19 cellular contexts compared by ENCODE assay signal in the genomic region with DNA sequence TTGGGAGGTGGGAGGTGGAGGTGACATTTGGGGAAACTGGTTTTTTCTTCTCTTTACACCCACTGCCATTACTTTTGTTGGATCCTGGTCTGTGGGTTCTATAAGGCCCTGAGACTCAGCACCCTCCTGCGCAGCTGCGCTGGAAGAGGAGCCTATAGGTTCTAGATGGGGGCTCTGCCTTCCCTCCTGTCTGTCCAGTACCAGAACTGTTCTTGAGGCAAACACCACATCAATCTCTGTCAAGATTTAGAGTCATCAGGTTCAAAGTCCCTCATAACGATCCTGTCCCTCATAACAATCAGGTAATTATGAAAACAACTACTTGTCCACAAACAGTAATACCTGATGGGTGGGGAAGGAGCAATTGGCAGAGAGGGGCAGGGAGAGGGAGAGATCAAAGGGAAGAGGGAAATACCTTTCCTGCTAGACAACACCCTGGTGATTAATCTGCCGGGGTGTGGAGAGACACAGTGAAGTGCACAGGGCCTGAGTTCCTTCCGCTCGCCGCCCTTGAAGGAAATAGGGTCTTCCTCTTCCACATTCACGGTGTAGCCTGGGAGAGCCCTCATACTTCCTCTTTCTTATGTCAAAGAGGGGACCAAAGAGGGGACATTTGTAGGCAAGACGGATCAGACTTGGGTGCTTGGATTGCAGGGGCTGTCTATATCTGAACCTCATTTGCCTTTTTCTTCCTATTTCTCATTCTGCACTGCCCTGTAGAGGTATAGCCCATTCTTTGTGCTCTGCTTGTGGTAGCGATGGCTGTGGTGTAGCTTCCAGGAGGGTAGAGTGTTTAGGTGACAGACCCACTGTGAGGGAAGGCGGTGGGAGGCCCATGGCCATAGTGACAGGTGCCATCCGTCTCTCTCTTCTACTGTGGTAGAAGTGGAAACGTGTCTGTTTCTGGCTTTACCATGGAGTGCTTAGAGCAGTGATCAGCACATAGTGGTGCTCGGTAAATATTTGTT. TPM values are rescaled to one million over a fixed set of nuclear protein-coding genes. Genes with fewer than 3 reads are reported as not detected.
DNase-seq lines count a peak whose midpoint lies in the region; ATAC-seq and TF ChIP-seq lines count a peak whose summit lies in the region.
"Had no signal": no experiment of that assay in that cellular context is flagged by ENCODE, and none has a peak within 500 bp of the region (broad histone marks: within the 10 kb centered on the region; RNA-seq: fewer than 3 reads in every experiment).

No MANE protein-coding gene starts in this region.

- TF ChIP-seq CTCF in thoracic aorta (IDR thresholded peaks at IDR 0.05): no peak

- H3K9me3 ChIP-seq in thoracic aorta (no peaks in the 10 kb centered on the region), GM23248 (ENCODE audit: low read depth) (no peaks in the 10 kb centered on the region)
- H3K9me3 ChIP-seq: left ventricle myocardium inferior, sigmoid colon, uterus had no signal

- peak; percentile 90 for DNase-seq in HT-29 (ENCODE audit: low spot score)
- DNase-seq in SW480 (ENCODE audit: low spot score): peak; percentile 100
- peak; percentile 69 for DNase-seq in kidney tubule cell (ENCODE audit: low spot score)
- no peak for DNase-seq in thoracic aorta (ENCODE audit: low spot score)
- DNase-seq in NCI-H446 treated with DMSO at 0.1 percent for 48 hours (lab: John Stamatoyannopoulos, UW): no peak
- no peak for DNase-seq in MV-4-11 (lab: John Stamatoyannopoulos, UW)
- no peak for DNase-seq in GM23248
- DNase-seq: C1 segment of cervical spinal cord, DND-41, left ventricle myocardium inferior, NCI-H2227 treated with DMSO at 0.1 percent for 48 hours, sigmoid colon, uterus had no signal

- H3K27me3 ChIP-seq in thoracic aorta (replicated peaks; ENCODE audit: insufficient read depth) (no peaks in the 10 kb centered on the region), GM23248 (replicated peaks; ENCODE audit: insufficient read depth) (no peaks in the 10 kb centered on the region)
- H3K27me3 ChIP-seq: sigmoid colon, uterus had no signal

- no peak overlapping the region for H3K9ac ChIP-seq in GM23248

- no peak overlapping the region for H3K4me2 ChIP-seq in GM23248 (ENCODE audit: unreplicated experiment)

- peaks cover 35% of the 10 kb centered on the region for H3F3A ChIP-seq in GM23248 (ENCODE audit: insufficient read depth)

- H3K36me3 ChIP-seq in thoracic aorta (peaks cover 9% of the 10 kb centered on the region), GM23248 (ENCODE audit: low read depth) (peaks cover 7% of the 10 kb centered on the region; the same call in 1 of the 2 replicates)
- H3K36me3 ChIP-seq: left ventricle myocardium inferior, sigmoid colon, uterus had no signal

- in situ Hi-C loops in GM23248 (cut with MboI): no loop called here

- H3K27ac ChIP-seq in thoracic aorta (peak overlapping the region; percentile 94), GM23248 (no peak overlapping the region)
- H3K27ac ChIP-seq: dorsolateral prefrontal cortex, left ventricle myocardium inferior had no signal

- H2AFZ ChIP-seq in GM23248: no peak overlapping the region

- peaks cover 42% of the 10 kb centered on the region for H3K79me2 ChIP-seq in GM23248 (ENCODE audit: insufficient read depth)

- WGBS in GM23248 (ENCODE audit: low coverage in 1 of 2, low lambda C conversion rate in 2 of 2, missing lambda C conversion rate in 2 of 2), 2 experiments: 97 to 98% methylated on average over 14 of the region's 14 CpGs

- H3K4me3 ChIP-seq in thoracic aorta: peak overlapping the region; percentile 34
- H3K4me3 ChIP-seq in GM23248: no peak overlapping the region
- H3K4me3 ChIP-seq: dorsolateral prefrontal cortex, left ventricle myocardium inferior, sigmoid colon, uterus had no signal

- peaks cover 30 to 63% of the 10 kb centered on the region in 2 donors for H3K4me1 ChIP-seq in thoracic aorta (ENCODE audit: control insufficient read depth in 1 of 2, low read depth in 2 of 2)
- peaks cover 34% of the 10 kb centered on the region for H3K4me1 ChIP-seq in GM23248 (ENCODE audit: insufficient read depth)
- H3K4me1 ChIP-seq: left ventricle myocardium inferior had no signal

- ATAC-seq in thoracic aorta (ENCODE audit: insufficient number of reproducible peaks, low FRiP score, low read depth) (no peak), HG03039 (IDR thresholded peaks at IDR 0.05; ENCODE audit: unreplicated experiment) (no peak)
- ATAC-seq: SK-N-SH treated with all-trans-retinoic acid at 6 μM for 48 hours; stimulated activated effector memory CD8-positive, alpha-beta T cell treated with anti-CD3 and anti-CD28 coated beads, Interleukin-12 subunit alpha, Interleukin-12 subunit beta, amount 100 ng/mL, for 72 hours had no signal

- no peaks in the 10 kb centered on the region for H4K20me1 ChIP-seq in GM23248 (ENCODE audit: insufficient read depth)

- no peaks in the 10 kb centered on the region for H3K9me2 ChIP-seq in GM23248 (ENCODE audit: insufficient read depth)

RNA-seq across cellular contexts. Expression of gene GPRC5A, which starts 12.6 kb away (rescaled TPM):
- 162 and 185 TPM in 2 replicates for total RNA-seq in HT-29 (2014; rRNA removed; shearing (Covaris generic))
- total RNA-seq in thoracic aorta: 100 to 1,000 TPM in 1 of 2 donors, 10 to 100 TPM in 1; 42.8 to 123 TPM
- 32.9 and 37.8 TPM in 2 replicates for total RNA-seq in GM23248 (2014; rRNA removed; shearing (Covaris generic))
- polyA plus RNA-seq in GM23248 (2016; fragmentation: Nextera tagmentation; extraction: Ambion mirVana): 84.8 and 85.9 TPM in 2 replicates
- total RNA-seq: activated CD8-positive, alpha-beta memory T cell treated with anti-CD3 and anti-CD28 coated beads for 36 hours; neural crest cell had no signal

RNA-seq across cellular contexts. Expression of gene GPRC5D, which starts 48.0 kb away (rescaled TPM):
- not detected in 2 replicates for total RNA-seq in HT-29 (2014; rRNA removed; shearing (Covaris generic))
- not detected for total RNA-seq in thoracic aorta
- not detected in 2 replicates for total RNA-seq in GM23248 (2014; rRNA removed; shearing (Covaris generic))
- not detected in 2 replicates for polyA plus RNA-seq in GM23248 (2016; fragmentation: Nextera tagmentation; extraction: Ambion mirVana)
- total RNA-seq: activated CD8-positive, alpha-beta memory T cell treated with anti-CD3 and anti-CD28 coated beads for 36 hours; left ventricle myocardium inferior; neural crest cell; sigmoid colon; uterus had no signal

Comparison
In these comparisons a context has a peak if more than half of its experiments do, and no peak if none do; other contexts are left out.
1. DNase-seq: peak in HT-29 (single experiment), SW480 (single experiment) and kidney tubule cell (single experiment); none in thoracic aorta (single experiment), NCI-H446 treated with DMSO at 0.1 percent for 48 hours (single experiment), MV-4-11 (single experiment) and GM23248 (single experiment).